In genomic region chr1:247171875-247172563, GRCh38 we compare ENCODE assay signal across 1 cellular context.
A peak's percentile ranks its signal among the peaks of the same experiment; 100 is the strongest.
TF ChIP-seq lines count a peak whose summit lies in the region.
"Not testable (repeated sequence)": the region's sequence is repeated elsewhere in the genome, so short reads cannot be mapped to it uniquely, and the experiment has no call there.

ZNF124 (minus strand) TSS chr1:247172020; CDS start chr1:247171877, 143 bp downstream.

TF ChIP-seq in K562, 482 proteins besides CTCF, POLR2A, EP300 and RAD21 (continued from another document):
- not testable (repeated sequence) for TF ChIP-seq PBX2 (CRISPR knock-in tag; IDR thresholded peaks at IDR 0.05; ENCODE audit: low read depth)
- TF ChIP-seq PBX2 (tag; conservative IDR thresholded peaks at IDR 0.05; ENCODE audit: low read depth) (0 out of 2 replicates have a peak, but pooled peaks have one; percentile 30), PKNOX1 (IDR thresholded peaks at IDR 0.05) (peak; percentile 77), MGA (IDR thresholded peaks at IDR 0.05) (peak; percentile 44; the same call in 1 of the 2 replicates)
